In the genomic region with DNA sequence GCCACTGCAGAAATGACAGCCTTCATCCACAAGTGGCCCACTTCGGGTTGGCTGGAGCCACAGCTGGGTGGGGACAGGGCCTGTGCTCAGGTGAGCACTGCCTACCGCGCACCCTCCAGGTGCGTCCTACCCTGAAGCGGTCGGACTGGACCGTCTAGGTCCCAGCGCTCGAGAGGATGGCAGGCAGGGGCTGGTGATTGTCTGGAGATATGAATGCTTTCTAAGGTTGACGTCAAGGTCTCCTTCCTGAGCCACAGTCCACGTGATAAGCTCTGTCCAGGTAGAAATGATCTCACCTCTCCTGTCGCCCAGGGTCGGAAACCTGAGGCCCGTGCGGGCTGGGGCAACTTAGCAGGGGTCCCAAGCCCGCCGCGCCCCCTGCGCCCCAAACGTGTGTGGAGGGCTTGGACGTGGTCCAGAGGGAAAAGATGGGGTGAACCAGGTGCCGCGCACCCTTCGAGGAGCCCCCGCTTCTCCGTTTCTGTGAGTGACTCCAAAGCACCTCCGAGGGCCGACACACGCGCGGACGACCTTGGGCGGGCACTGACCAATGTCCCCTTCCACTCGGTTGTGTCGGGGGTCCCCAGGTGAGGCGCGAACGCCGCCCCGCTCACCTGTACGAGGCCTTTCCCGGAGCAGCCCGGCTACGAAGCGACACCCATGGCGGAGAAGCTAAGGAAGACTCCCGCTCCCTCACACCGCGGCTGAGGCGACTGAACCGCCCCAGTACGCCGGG, we compare ENCODE assay signal across 2 cellular contexts.
A peak's percentile ranks its signal among the peaks of the same experiment; 100 is the strongest.
TF ChIP-seq lines count a peak whose summit lies in the region.

No MANE protein-coding gene starts in this region.

TF ChIP-seq in K562, 482 proteins besides CTCF, POLR2A, EP300 and RAD21 (continues in another document):
- TF ChIP-seq ZBTB17 (CRISPR knock-in tag; IDR thresholded peaks at IDR 0.05) (0 out of 2 replicates have a peak, but pooled peaks have one; percentile 30), RBM39 (optimal IDR thresholded peaks at IDR 0.05; ENCODE audit: low read depth, low read length) (no peak), OTX1 (CRISPR knock-in tag; IDR thresholded peaks at IDR 0.05) (0 out of 2 replicates have a peak, but pooled peaks have one; percentile 26), TCFL5 (CRISPR knock-in tag; conservative IDR thresholded peaks at IDR 0.05) (no peak), ZKSCAN8 (CRISPR knock-in tag; IDR thresholded peaks at IDR 0.05) (no peak), MTA3 (IDR thresholded peaks at IDR 0.05; ENCODE audit: borderline replicate concordance) (peak; percentile 56; the same call in 1 of the 2 replicates), FOXJ3 (CRISPR knock-in tag; IDR thresholded peaks at IDR 0.05) (no peak), CXXC5 (CRISPR knock-in tag; IDR thresholded peaks at IDR 0.05) (peak; percentile 55), LCOR (CRISPR knock-in tag; IDR thresholded peaks at IDR 0.05) (no peak), E2F3 (CRISPR knock-in tag; IDR thresholded peaks at IDR 0.05) (peak; percentile 56; the same call in 1 of the 2 replicates), NR2C2 (CRISPR knock-in tag; IDR thresholded peaks at IDR 0.05) (no peak), NR2C2 (tag; IDR thresholded peaks at IDR 0.05) (peak; percentile 50; the same call in 1 of the 2 replicates), PHF8 (IDR thresholded peaks at IDR 0.05; ENCODE audit: borderline replicate concordance, low read length) (peak; percentile 55; the same call in 1 of the 2 replicates), ZEB2 (IDR thresholded peaks at IDR 0.05) (peak; percentile 68)
- TF ChIP-seq, protein P1, sequence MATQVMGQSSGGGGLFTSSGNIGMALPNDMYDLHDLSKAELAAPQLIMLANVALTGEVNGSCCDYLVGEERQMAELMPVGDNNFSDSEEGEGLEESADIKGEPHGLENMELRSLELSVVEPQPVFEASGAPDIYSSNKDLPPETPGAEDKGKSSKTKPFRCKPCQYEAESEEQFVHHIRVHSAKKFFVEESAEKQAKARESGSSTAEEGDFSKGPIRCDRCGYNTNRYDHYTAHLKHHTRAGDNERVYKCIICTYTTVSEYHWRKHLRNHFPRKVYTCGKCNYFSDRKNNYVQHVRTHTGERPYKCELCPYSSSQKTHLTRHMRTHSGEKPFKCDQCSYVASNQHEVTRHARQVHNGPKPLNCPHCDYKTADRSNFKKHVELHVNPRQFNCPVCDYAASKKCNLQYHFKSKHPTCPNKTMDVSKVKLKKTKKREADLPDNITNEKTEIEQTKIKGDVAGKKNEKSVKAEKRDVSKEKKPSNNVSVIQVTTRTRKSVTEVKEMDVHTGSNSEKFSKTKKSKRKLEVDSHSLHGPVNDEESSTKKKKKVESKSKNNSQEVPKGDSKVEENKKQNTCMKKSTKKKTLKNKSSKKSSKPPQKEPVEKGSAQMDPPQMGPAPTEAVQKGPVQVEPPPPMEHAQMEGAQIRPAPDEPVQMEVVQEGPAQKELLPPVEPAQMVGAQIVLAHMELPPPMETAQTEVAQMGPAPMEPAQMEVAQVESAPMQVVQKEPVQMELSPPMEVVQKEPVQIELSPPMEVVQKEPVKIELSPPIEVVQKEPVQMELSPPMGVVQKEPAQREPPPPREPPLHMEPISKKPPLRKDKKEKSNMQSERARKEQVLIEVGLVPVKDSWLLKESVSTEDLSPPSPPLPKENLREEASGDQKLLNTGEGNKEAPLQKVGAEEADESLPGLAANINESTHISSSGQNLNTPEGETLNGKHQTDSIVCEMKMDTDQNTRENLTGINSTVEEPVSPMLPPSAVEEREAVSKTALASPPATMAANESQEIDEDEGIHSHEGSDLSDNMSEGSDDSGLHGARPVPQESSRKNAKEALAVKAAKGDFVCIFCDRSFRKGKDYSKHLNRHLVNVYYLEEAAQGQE (CRISPR knock-in tag; IDR thresholded peaks at IDR 0.05; ENCODE audit: low read depth): peak; percentile 58; the same call in 1 of the 2 replicates
- TF ChIP-seq, protein P2, sequence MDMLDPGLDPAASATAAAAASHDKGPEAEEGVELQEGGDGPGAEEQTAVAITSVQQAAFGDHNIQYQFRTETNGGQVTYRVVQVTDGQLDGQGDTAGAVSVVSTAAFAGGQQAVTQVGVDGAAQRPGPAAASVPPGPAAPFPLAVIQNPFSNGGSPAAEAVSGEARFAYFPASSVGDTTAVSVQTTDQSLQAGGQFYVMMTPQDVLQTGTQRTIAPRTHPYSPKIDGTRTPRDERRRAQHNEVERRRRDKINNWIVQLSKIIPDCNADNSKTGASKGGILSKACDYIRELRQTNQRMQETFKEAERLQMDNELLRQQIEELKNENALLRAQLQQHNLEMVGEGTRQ (CRISPR knock-in tag; IDR thresholded peaks at IDR 0.05): peak; percentile 13; the same call in 1 of the 2 replicates
- TF ChIP-seq, protein P3, sequence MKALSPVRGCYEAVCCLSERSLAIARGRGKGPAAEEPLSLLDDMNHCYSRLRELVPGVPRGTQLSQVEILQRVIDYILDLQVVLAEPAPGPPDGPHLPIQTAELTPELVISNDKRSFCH (CRISPR knock-in tag; IDR thresholded peaks at IDR 0.05): no peak
- TF ChIP-seq, protein P3 (tag; IDR thresholded peaks at IDR 0.05): peak; percentile 77; the same call in 1 of the 2 replicates
- TF ChIP-seq, protein P4, sequence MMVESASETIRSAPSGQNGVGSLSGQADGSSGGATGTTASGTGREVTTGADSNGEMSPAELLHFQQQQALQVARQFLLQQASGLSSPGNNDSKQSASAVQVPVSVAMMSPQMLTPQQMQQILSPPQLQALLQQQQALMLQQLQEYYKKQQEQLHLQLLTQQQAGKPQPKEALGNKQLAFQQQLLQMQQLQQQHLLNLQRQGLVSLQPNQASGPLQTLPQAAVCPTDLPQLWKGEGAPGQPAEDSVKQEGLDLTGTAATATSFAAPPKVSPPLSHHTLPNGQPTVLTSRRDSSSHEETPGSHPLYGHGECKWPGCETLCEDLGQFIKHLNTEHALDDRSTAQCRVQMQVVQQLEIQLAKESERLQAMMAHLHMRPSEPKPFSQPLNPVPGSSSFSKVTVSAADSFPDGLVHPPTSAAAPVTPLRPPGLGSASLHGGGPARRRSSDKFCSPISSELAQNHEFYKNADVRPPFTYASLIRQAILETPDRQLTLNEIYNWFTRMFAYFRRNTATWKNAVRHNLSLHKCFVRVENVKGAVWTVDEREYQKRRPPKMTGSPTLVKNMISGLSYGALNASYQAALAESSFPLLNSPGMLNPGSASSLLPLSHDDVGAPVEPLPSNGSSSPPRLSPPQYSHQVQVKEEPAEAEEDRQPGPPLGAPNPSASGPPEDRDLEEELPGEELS (CRISPR knock-in tag; IDR thresholded peaks at IDR 0.05; ENCODE audit: borderline replicate concordance): 0 out of 2 replicates have a peak, but pooled peaks have one; percentile 63

TF ChIP-seq in liver, 16 proteins besides CTCF, POLR2A, EP300 and RAD21:
- TF ChIP-seq FOXA2 (IDR thresholded peaks at IDR 0.05) (no peak), NR2F2 (IDR thresholded peaks at IDR 0.05) (no peak), TAF1 (conservative IDR thresholded peaks at IDR 0.05) (peak; percentile 92), HNF4A (conservative IDR thresholded peaks at IDR 0.05) (no peak), EGR1 (IDR thresholded peaks at IDR 0.05; ENCODE audit: low read depth in 2 of 2) (no peak), GABPA (IDR thresholded peaks at IDR 0.05 in 1 of 2, conservative IDR thresholded peaks at IDR 0.05 in 1 of 2) (no peak), FOXA1 (IDR thresholded peaks at IDR 0.05) (no peak)
- TF ChIP-seq, protein P5, sequence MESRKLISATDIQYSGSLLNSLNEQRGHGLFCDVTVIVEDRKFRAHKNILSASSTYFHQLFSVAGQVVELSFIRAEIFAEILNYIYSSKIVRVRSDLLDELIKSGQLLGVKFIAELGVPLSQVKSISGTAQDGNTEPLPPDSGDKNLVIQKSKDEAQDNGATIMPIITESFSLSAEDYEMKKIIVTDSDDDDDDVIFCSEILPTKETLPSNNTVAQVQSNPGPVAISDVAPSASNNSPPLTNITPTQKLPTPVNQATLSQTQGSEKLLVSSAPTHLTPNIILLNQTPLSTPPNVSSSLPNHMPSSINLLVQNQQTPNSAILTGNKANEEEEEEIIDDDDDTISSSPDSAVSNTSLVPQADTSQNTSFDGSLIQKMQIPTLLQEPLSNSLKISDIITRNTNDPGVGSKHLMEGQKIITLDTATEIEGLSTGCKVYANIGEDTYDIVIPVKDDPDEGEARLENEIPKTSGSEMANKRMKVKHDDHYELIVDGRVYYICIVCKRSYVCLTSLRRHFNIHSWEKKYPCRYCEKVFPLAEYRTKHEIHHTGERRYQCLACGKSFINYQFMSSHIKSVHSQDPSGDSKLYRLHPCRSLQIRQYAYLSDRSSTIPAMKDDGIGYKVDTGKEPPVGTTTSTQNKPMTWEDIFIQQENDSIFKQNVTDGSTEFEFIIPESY (IDR thresholded peaks at IDR 0.05): no peak
- TF ChIP-seq, protein P1 (IDR thresholded peaks at IDR 0.05): peak; percentile 80
TF ChIP-seq in liver: peak in this region for 2.
